Comparison of ENCODE assay signal across 26 cellular contexts in genomic region chr15:98681061-98681460, GRCh38.
"Had no signal": no experiment of that assay in that cellular context is flagged by ENCODE, and none has a peak within 500 bp of the region (broad histone marks: within the 10 kb centered on the region; RNA-seq: fewer than 3 reads in every experiment).

No MANE protein-coding gene starts in this region.

- H3K4me3 ChIP-seq: adrenal gland, body of pancreas, cardiac muscle cell, colonic mucosa, esophagus squamous epithelium, gastroesophageal sphincter had no signal

- H3K27ac Mint-ChIP-seq: activated CD4-positive, alpha-beta memory T cell treated with anti-CD3 and anti-CD28 coated beads, Interleukin-2, amount 10 ng/mL, durations not matched to agents 7 days and 5 days; activated CD4-positive, alpha-beta T cell treated with anti-CD3 and anti-CD28 coated beads, Interleukin-2, amount 10 ng/mL, durations not matched to agents 7 days and 5 days; activated naive CD4-positive, alpha-beta T cell treated with anti-CD3 and anti-CD28 coated beads for 36 hours; activated naive CD4-positive, alpha-beta T cell treated with anti-CD3 and anti-CD28 coated beads, Interleukin-2, amount 50 U/mL, for 24 hours; activated naive CD8-positive, alpha-beta T cell treated with anti-CD3 and anti-CD28 coated beads for 36 hours; activated naive CD8-positive, alpha-beta T cell treated with anti-CD3 and anti-CD28 coated beads, Interleukin-2, amount 50 U/mL, for 24 hours; activated T-cell treated with anti-CD3 and anti-CD28 coated beads, Interleukin-2, amount 50 U/mL, for 24 hours; activated T-cell treated with anti-CD3 and anti-CD28 coated beads, Interleukin-2, amount 50 U/mL, for 72 hours had no signal

- H3K4me1 Mint-ChIP-seq: activated CD4-positive, alpha-beta memory T cell treated with anti-CD3 and anti-CD28 coated beads, Interleukin-2, amount 10 ng/mL, durations not matched to agents 7 days and 5 days had no signal

- H3K9me3 ChIP-seq: adrenal gland, body of pancreas, colonic mucosa, esophagus squamous epithelium, gastroesophageal sphincter had no signal

- H3K27me3 Mint-ChIP-seq: activated CD4-positive, alpha-beta memory T cell treated with anti-CD3 and anti-CD28 coated beads, Interleukin-2, amount 10 ng/mL, durations not matched to agents 7 days and 5 days; activated CD4-positive, alpha-beta T cell treated with anti-CD3 and anti-CD28 coated beads, Interleukin-2, amount 10 ng/mL, durations not matched to agents 7 days and 5 days; activated naive CD4-positive, alpha-beta T cell treated with anti-CD3 and anti-CD28 coated beads, Interleukin-2, amount 50 U/mL, for 24 hours; activated naive CD8-positive, alpha-beta T cell treated with anti-CD3 and anti-CD28 coated beads for 36 hours; activated naive CD8-positive, alpha-beta T cell treated with anti-CD3 and anti-CD28 coated beads, Interleukin-2, amount 50 U/mL, for 24 hours; activated T-cell treated with anti-CD3 and anti-CD28 coated beads, Interleukin-2, amount 50 U/mL, for 24 hours had no signal

- H3K9me3 Mint-ChIP-seq: activated CD4-positive, alpha-beta memory T cell treated with anti-CD3 and anti-CD28 coated beads, Interleukin-2, amount 10 ng/mL, durations not matched to agents 7 days and 5 days; activated CD4-positive, alpha-beta T cell treated with anti-CD3 and anti-CD28 coated beads, Interleukin-2, amount 10 ng/mL, durations not matched to agents 7 days and 5 days; activated naive CD4-positive, alpha-beta T cell treated with anti-CD3 and anti-CD28 coated beads for 36 hours; activated naive CD4-positive, alpha-beta T cell treated with anti-CD3 and anti-CD28 coated beads, Interleukin-2, amount 50 U/mL, for 24 hours; activated naive CD8-positive, alpha-beta T cell treated with anti-CD3 and anti-CD28 coated beads for 36 hours; activated naive CD8-positive, alpha-beta T cell treated with anti-CD3 and anti-CD28 coated beads, Interleukin-2, amount 50 U/mL, for 24 hours; activated T-cell treated with anti-CD3 and anti-CD28 coated beads, Interleukin-2, amount 50 U/mL, for 24 hours; activated T-cell treated with anti-CD3 and anti-CD28 coated beads, Interleukin-2, amount 50 U/mL, for 72 hours had no signal

- DNase-seq: activated CD4-positive, alpha-beta memory T cell treated with anti-CD3 and anti-CD28 coated beads, Interleukin-2, amount 10 ng/mL, durations not matched to agents 7 days and 5 days; activated CD4-positive, alpha-beta T cell treated with anti-CD3 and anti-CD28 coated beads for 1 hour; activated CD4-positive, alpha-beta T cell treated with anti-CD3 and anti-CD28 coated beads for 4 hours; activated CD4-positive, alpha-beta T cell treated with anti-CD3 and anti-CD28 coated beads, Interleukin-2, amount 10 ng/mL, durations not matched to agents 7 days and 5 days; activated CD4-positive, alpha-beta T cell treated with anti-CD3 and anti-CD28 coated beads, Interleukin-2, amount 50 U/mL, for 4 hours; activated CD8-positive, alpha-beta memory T cell treated with anti-CD3 and anti-CD28 coated beads, Interleukin-2, amount 50 U/mL, for 48 hours; activated naive CD4-positive, alpha-beta T cell treated with anti-CD3 and anti-CD28 coated beads for 36 hours; activated naive CD8-positive, alpha-beta T cell treated with anti-CD3 and anti-CD28 coated beads for 36 hours; activated naive CD8-positive, alpha-beta T cell treated with anti-CD3 and anti-CD28 coated beads, Interleukin-2, amount 50 U/mL, for 24 hours; activated T-cell treated with anti-CD3 and anti-CD28 coated beads for 4 hours; activated T-cell treated with anti-CD3 and anti-CD28 coated beads, Interleukin-2, amount 50 U/mL, for 24 hours; activated T-cell treated with anti-CD3 and anti-CD28 coated beads, Interleukin-2, amount 50 U/mL, for 72 hours; amygdala; aorta; body of pancreas; central memory CD4-positive, alpha-beta T cell; cerebellar nuclear complex; colonic mucosa; effector CD8-positive, alpha-beta T cell; esophagus squamous epithelium; foreskin melanocyte; T-helper 2 cell had no signal

- H3K4me3 Mint-ChIP-seq: activated CD4-positive, alpha-beta memory T cell treated with anti-CD3 and anti-CD28 coated beads, Interleukin-2, amount 10 ng/mL, durations not matched to agents 7 days and 5 days; activated CD4-positive, alpha-beta T cell treated with anti-CD3 and anti-CD28 coated beads, Interleukin-2, amount 10 ng/mL, durations not matched to agents 7 days and 5 days; activated naive CD4-positive, alpha-beta T cell treated with anti-CD3 and anti-CD28 coated beads for 36 hours; activated naive CD4-positive, alpha-beta T cell treated with anti-CD3 and anti-CD28 coated beads, Interleukin-2, amount 50 U/mL, for 24 hours; activated naive CD8-positive, alpha-beta T cell treated with anti-CD3 and anti-CD28 coated beads for 36 hours; activated naive CD8-positive, alpha-beta T cell treated with anti-CD3 and anti-CD28 coated beads, Interleukin-2, amount 50 U/mL, for 24 hours; activated T-cell treated with anti-CD3 and anti-CD28 coated beads, Interleukin-2, amount 50 U/mL, for 24 hours; activated T-cell treated with anti-CD3 and anti-CD28 coated beads, Interleukin-2, amount 50 U/mL, for 72 hours had no signal

- H3K27ac ChIP-seq: adrenal gland, body of pancreas, cardiac muscle cell, colonic mucosa, esophagus squamous epithelium, gastroesophageal sphincter had no signal

- H3K36me3 ChIP-seq: adrenal gland, cardiac muscle cell, colonic mucosa, esophagus squamous epithelium, gastroesophageal sphincter had no signal

- H3K27me3 ChIP-seq: adrenal gland, body of pancreas, cardiac muscle cell, colonic mucosa, esophagus squamous epithelium, gastroesophageal sphincter had no signal
